Comparison of ENCODE assay signal across 1 cellular context in the genomic region with DNA sequence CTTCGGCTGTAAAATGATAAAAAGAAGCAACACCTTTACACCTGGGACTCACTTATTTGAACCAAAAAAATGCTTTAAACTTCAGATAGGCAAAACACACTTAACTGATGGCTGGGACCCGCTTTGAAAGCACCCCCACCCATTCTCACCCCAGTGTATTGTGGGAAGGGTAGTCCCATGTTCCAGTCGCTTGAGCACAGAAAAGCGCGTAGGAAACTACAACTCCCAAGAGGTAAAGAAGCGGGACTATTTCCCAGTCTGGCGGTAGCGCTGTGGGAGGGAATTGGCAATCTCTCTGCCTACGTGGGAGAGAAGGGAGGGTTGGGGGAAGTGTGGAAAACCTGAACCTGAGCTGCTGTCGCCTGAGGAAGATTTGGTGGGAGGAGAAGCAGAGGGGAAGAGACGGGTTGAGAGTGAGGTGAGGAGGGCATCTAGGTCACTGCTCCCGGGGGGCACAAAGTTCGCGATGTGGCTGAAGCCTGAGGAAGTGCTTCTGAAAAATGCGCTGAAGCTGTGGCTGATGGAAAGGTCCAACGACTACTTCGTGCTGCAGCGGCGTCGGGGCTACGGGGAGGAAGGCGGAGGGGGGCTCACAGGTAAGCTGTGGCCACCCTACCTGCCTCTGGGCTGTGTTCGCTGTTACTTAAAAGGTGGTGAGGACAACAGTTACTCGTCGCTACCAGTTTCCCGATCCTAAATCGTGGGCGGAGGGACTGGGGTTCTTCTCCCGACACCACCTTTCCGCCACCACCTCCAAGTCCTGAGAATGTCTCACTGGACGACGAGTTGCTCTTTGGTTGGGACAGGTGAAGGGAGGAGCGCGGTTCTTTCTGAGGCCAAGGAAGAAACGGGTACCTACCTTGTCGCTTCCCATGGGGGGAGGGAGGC.
TF ChIP-seq lines count a peak whose summit lies in the region.

TBC1D8B (plus strand) TSS at position 286 of the 888 bp plus-strand sequence; CDS start at position 467, 181 bp downstream.

TF ChIP-seq in HEK293, 187 proteins besides CTCF, POLR2A, EP300 and RAD21 (continued from another document and continues in another):
- no peak for TF ChIP-seq ZNF558 (tag by site-specific recombination; IDR thresholded peaks at IDR 0.05)
- TF ChIP-seq ZNF776 (tag by site-specific recombination; IDR thresholded peaks at IDR 0.05; ENCODE audit: borderline replicate concordance): no peak
- no peak for TF ChIP-seq ZNF768 (tag by site-specific recombination; IDR thresholded peaks at IDR 0.05)
- no peak for TF ChIP-seq ZNF791 (tag by site-specific recombination; IDR thresholded peaks at IDR 0.05)
- TF ChIP-seq, protein P1, sequence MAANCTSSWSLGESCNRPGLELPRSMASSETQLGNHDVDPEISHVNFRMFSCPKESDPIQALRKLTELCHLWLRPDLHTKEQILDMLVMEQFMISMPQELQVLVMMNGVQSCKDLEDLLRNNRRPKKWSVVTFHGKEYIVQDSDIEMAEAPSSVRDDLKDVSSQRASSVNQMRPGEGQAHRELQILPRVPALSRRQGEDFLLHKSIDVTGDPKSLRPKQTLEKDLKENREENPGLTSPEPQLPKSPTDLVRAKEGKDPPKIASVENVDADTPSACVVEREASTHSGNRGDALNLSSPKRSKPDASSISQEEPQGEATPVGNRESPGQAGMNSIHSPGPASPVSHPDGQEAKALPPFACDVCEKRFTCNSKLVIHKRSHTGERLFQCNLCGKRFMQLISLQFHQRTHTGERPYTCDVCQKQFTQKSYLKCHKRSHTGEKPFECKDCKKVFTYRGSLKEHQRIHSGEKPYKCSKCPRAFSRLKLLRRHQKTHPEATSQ (tag by site-specific recombination; IDR thresholded peaks at IDR 0.05): no peak
- no peak for TF ChIP-seq ZNF350 (tag by site-specific recombination; IDR thresholded peaks at IDR 0.05)
- no peak for TF ChIP-seq ZNF530 (tag by site-specific recombination; IDR thresholded peaks at IDR 0.05; ENCODE audit: low read depth)
- TF ChIP-seq IKZF3 (tag by site-specific recombination; IDR thresholded peaks at IDR 0.05): peak; percentile 76
- TF ChIP-seq ZNF645 (tag by site-specific recombination; IDR thresholded peaks at IDR 0.05): no peak
- TF ChIP-seq ZNF514 (tag by site-specific recombination; IDR thresholded peaks at IDR 0.05): no peak
- TF ChIP-seq ZBTB6 (tag by site-specific recombination; IDR thresholded peaks at IDR 0.05): no peak
- TF ChIP-seq ZNF274 (IDR thresholded peaks at IDR 0.05; ENCODE audit: low read length): no peak
- TF ChIP-seq ZNF274 (tag by site-specific recombination; IDR thresholded peaks at IDR 0.05; ENCODE audit: borderline replicate concordance): no peak
- no peak for TF ChIP-seq ZNF140 (tag by site-specific recombination; IDR thresholded peaks at IDR 0.05)
- TF ChIP-seq ZNF701 (tag by site-specific recombination; IDR thresholded peaks at IDR 0.05): no peak
- peak; percentile 76 for TF ChIP-seq SP3 (tag by site-specific recombination; IDR thresholded peaks at IDR 0.05)
- no peak for TF ChIP-seq ZNF670 (tag by site-specific recombination; IDR thresholded peaks at IDR 0.05; ENCODE audit: low read depth)
- TF ChIP-seq BCL11A (tag by site-specific recombination; IDR thresholded peaks at IDR 0.05; ENCODE audit: low read depth): no peak
- TF ChIP-seq REST (tag by site-specific recombination; IDR thresholded peaks at IDR 0.05): no peak
- TF ChIP-seq ZNF548 (tag by site-specific recombination; IDR thresholded peaks at IDR 0.05): no peak
- no peak for TF ChIP-seq HOXD13 (CRISPR knock-in tag; IDR thresholded peaks at IDR 0.05; ENCODE audit: borderline replicate concordance)
- TF ChIP-seq KLF8 (tag by site-specific recombination; IDR thresholded peaks at IDR 0.05): peak; percentile 33; the same call in 1 of the 2 replicates
- TF ChIP-seq YY2 (tag by site-specific recombination; IDR thresholded peaks at IDR 0.05): no peak
- no peak for TF ChIP-seq ZNF639 (tag by site-specific recombination; IDR thresholded peaks at IDR 0.05)
- TF ChIP-seq ZNF513 (tag by site-specific recombination; IDR thresholded peaks at IDR 0.05): no peak
- TF ChIP-seq, protein P2, sequence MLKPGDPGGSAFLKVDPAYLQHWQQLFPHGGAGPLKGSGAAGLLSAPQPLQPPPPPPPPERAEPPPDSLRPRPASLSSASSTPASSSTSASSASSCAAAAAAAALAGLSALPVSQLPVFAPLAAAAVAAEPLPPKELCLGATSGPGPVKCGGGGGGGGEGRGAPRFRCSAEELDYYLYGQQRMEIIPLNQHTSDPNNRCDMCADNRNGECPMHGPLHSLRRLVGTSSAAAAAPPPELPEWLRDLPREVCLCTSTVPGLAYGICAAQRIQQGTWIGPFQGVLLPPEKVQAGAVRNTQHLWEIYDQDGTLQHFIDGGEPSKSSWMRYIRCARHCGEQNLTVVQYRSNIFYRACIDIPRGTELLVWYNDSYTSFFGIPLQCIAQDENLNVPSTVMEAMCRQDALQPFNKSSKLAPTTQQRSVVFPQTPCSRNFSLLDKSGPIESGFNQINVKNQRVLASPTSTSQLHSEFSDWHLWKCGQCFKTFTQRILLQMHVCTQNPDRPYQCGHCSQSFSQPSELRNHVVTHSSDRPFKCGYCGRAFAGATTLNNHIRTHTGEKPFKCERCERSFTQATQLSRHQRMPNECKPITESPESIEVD (tag by site-specific recombination; IDR thresholded peaks at IDR 0.05): no peak; the same call in none of the 2 replicates
- no peak for TF ChIP-seq ZNF560 (tag by site-specific recombination; IDR thresholded peaks at IDR 0.05; ENCODE audit: borderline replicate concordance)
- TF ChIP-seq ZNF133 (tag by site-specific recombination; IDR thresholded peaks at IDR 0.05): no peak
- TF ChIP-seq ZNF830 (tag by site-specific recombination; IDR thresholded peaks at IDR 0.05; ENCODE audit: low read depth): no peak
- no peak for TF ChIP-seq ZFP3 (tag by site-specific recombination; IDR thresholded peaks at IDR 0.05; ENCODE audit: low read depth)
- TF ChIP-seq ZBTB17 (tag by site-specific recombination; IDR thresholded peaks at IDR 0.05): peak; percentile 87
- TF ChIP-seq ZBTB1 (tag by site-specific recombination; IDR thresholded peaks at IDR 0.05): no peak
- TF ChIP-seq MZF1 (tag by site-specific recombination; IDR thresholded peaks at IDR 0.05; ENCODE audit: borderline replicate concordance): no peak
- peak; percentile 18; the same call in 1 of the 2 replicates for TF ChIP-seq ZXDB (tag by site-specific recombination; IDR thresholded peaks at IDR 0.05)
- TF ChIP-seq ZNF2 (tag by site-specific recombination; IDR thresholded peaks at IDR 0.05): no peak
- TF ChIP-seq ZNF658 (tag by site-specific recombination; IDR thresholded peaks at IDR 0.05): no peak
- no peak for TF ChIP-seq ZNF211 (tag by site-specific recombination; IDR thresholded peaks at IDR 0.05; ENCODE audit: low read depth)
- no peak for TF ChIP-seq ZSCAN16 (tag by site-specific recombination; IDR thresholded peaks at IDR 0.05)
- no peak for TF ChIP-seq ZNF394 (tag by site-specific recombination; IDR thresholded peaks at IDR 0.05; ENCODE audit: borderline replicate concordance)
- TF ChIP-seq ZFHX2 (tag by site-specific recombination; conservative IDR thresholded peaks at IDR 0.05): peak; percentile 88
- no peak for TF ChIP-seq ZNF362 (tag by site-specific recombination; IDR thresholded peaks at IDR 0.05)
- TF ChIP-seq ZNF19 (tag by site-specific recombination; IDR thresholded peaks at IDR 0.05; ENCODE audit: low read depth): no peak
- TF ChIP-seq ZEB2 (tag by site-specific recombination; IDR thresholded peaks at IDR 0.05): no peak
- TF ChIP-seq, protein P3, sequence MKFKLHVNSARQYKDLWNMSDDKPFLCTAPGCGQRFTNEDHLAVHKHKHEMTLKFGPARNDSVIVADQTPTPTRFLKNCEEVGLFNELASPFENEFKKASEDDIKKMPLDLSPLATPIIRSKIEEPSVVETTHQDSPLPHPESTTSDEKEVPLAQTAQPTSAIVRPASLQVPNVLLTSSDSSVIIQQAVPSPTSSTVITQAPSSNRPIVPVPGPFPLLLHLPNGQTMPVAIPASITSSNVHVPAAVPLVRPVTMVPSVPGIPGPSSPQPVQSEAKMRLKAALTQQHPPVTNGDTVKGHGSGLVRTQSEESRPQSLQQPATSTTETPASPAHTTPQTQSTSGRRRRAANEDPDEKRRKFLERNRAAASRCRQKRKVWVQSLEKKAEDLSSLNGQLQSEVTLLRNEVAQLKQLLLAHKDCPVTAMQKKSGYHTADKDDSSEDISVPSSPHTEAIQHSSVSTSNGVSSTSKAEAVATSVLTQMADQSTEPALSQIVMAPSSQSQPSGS (tag by site-specific recombination; IDR thresholded peaks at IDR 0.05; ENCODE audit: low read depth): no peak
- TF ChIP-seq GLI4 (tag by site-specific recombination; IDR thresholded peaks at IDR 0.05): no peak
- no peak for TF ChIP-seq ZNF473 (tag by site-specific recombination; IDR thresholded peaks at IDR 0.05)
- TF ChIP-seq ZNF626 (tag by site-specific recombination; IDR thresholded peaks at IDR 0.05): no peak
- no peak for TF ChIP-seq TCF7L2 (IDR thresholded peaks at IDR 0.05; ENCODE audit: borderline replicate concordance, low read depth, low read length)
- TF ChIP-seq GLIS1 (tag by site-specific recombination; IDR thresholded peaks at IDR 0.05): peak; percentile 97
- no peak for TF ChIP-seq ZNF404 (tag by site-specific recombination; IDR thresholded peaks at IDR 0.05)
- TF ChIP-seq ZNF23 (tag by site-specific recombination; IDR thresholded peaks at IDR 0.05; ENCODE audit: borderline replicate concordance): no peak
- TF ChIP-seq GFI1B (tag by site-specific recombination; IDR thresholded peaks at IDR 0.05): no peak
- TF ChIP-seq ZBTB7A (tag by site-specific recombination; IDR thresholded peaks at IDR 0.05; ENCODE audit: low read depth): no peak
- no peak for TF ChIP-seq ZNF37A (tag by site-specific recombination; IDR thresholded peaks at IDR 0.05)
